Comparison of ENCODE assay signal across 22 cellular contexts in genomic region chr6:71199796-71200195, GRCh38.
"Had no signal": no experiment of that assay in that cellular context is flagged by ENCODE, and none has a peak within 500 bp of the region (broad histone marks: within the 10 kb centered on the region; RNA-seq: fewer than 3 reads in every experiment).

No MANE protein-coding gene starts in this region.

- DNase-seq: dorsolateral prefrontal cortex; effector CD4-positive, alpha-beta T cell; gastrocnemius medialis; head of caudate nucleus; left cardiac atrium; left lung; mesenchymal stem cell; mucosa of descending colon; naive B cell; right lobe of liver; small intestine; stimulated activated CD4-positive, alpha-beta T cell treated with anti-CD3 and anti-CD28 coated beads, Interleukin-15, amount 100 ng/mL, for 24 hours; stimulated activated CD4-positive, alpha-beta T cell treated with anti-CD3 and anti-CD28 coated beads, Interleukin-2, amount 100 ng/mL, for 48 hours; stimulated activated naive CD4-positive, alpha-beta T cell; stimulated activated naive CD8-positive, alpha-beta T cell treated with anti-CD3 and anti-CD28 coated beads, Interleukin-15, amount 100 ng/mL, for 72 hours; transverse colon; upper lobe of right lung; uterus had no signal

- H3K27ac Mint-ChIP-seq: mesothelial cell of epicardium; natural killer cell treated with Interleukin-12 subunit alpha and Interleukin-12 subunit beta and Interleukin-15 and Interleukin-18, amount 100 ng/mL, for 72 hours; neural progenitor cell; progenitor cell of endocrine pancreas; stimulated activated naive CD8-positive, alpha-beta T cell treated with anti-CD3 and anti-CD28 coated beads, Interleukin-15, amount 100 ng/mL, for 72 hours had no signal

- H3K4me3 Mint-ChIP-seq: mesothelial cell of epicardium; naive B cell; natural killer cell treated with Interleukin-12 subunit alpha and Interleukin-12 subunit beta and Interleukin-15 and Interleukin-18, amount 100 ng/mL, for 72 hours; neural progenitor cell; stimulated activated naive CD8-positive, alpha-beta T cell treated with anti-CD3 and anti-CD28 coated beads, Interleukin-15, amount 100 ng/mL, for 72 hours had no signal

- H3K4me1 Mint-ChIP-seq: stimulated activated naive CD8-positive, alpha-beta T cell treated with anti-CD3 and anti-CD28 coated beads, Interleukin-15, amount 100 ng/mL, for 72 hours had no signal

- H3K36me3 Mint-ChIP-seq: mesothelial cell of epicardium; natural killer cell treated with Interleukin-12 subunit alpha and Interleukin-12 subunit beta and Interleukin-15 and Interleukin-18, amount 100 ng/mL, for 72 hours; neural progenitor cell had no signal

- H3K9me3 Mint-ChIP-seq: natural killer cell treated with Interleukin-12 subunit alpha and Interleukin-12 subunit beta and Interleukin-15 and Interleukin-18, amount 100 ng/mL, for 72 hours; stimulated activated naive CD8-positive, alpha-beta T cell treated with anti-CD3 and anti-CD28 coated beads, Interleukin-15, amount 100 ng/mL, for 72 hours had no signal

- H3K27me3 Mint-ChIP-seq: progenitor cell of endocrine pancreas; stimulated activated naive CD8-positive, alpha-beta T cell treated with anti-CD3 and anti-CD28 coated beads, Interleukin-15, amount 100 ng/mL, for 72 hours had no signal

- ATAC-seq: gastrocnemius medialis; left cardiac atrium; left lung; mucosa of descending colon; natural killer cell treated with Interleukin-12 subunit alpha and Interleukin-12 subunit beta and Interleukin-15 and Interleukin-18, amount 100 ng/mL, for 72 hours; right lobe of liver; stimulated activated naive CD8-positive, alpha-beta T cell treated with anti-CD3 and anti-CD28 coated beads, Interleukin-15, amount 100 ng/mL, for 72 hours; upper lobe of right lung had no signal
